ENCODE assay signal across 17 cellular contexts in the genomic region with DNA sequence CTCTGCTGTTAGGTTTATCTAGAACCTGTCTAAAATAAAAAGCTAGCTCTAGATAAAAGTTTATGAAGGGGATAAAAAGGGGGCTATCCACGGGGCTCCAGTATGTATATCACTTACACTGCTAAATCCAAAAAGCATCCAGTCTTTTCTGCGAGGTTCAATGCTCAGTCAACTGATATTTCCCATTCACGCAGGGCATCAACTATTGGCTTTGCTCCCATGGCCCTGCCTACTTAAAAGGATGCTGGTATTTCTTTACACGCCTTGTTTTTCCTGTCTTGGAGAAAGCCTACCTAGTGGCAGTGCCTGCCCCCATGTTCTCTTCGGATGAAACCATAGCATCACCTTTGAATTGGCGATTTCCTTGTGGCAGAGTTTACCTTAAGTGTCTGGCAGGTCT. TPM values are rescaled to one million over a fixed set of nuclear protein-coding genes. Genes with fewer than 3 reads are reported as not detected.
DNase-seq lines count a peak whose midpoint lies in the region; ATAC-seq and TF ChIP-seq lines count a peak whose summit lies in the region.
"Had no signal": no experiment of that assay in that cellular context is flagged by ENCODE, and none has a peak within 500 bp of the region (broad histone marks: within the 10 kb centered on the region; RNA-seq: fewer than 3 reads in every experiment).

No MANE protein-coding gene starts in this region.

- peak overlapping the region; percentile 88 for H3K27ac ChIP-seq in ACC112 (ENCODE audit: low read depth, low read length)
- H3K27ac ChIP-seq in HCT116 (ENCODE audit: low read depth, low read length) = peak overlapping the region; percentile 37; the same call in 1 of the 2 replicates
- H3K27ac ChIP-seq: suprapubic skin had no signal

- TF ChIP-seq RAD21 in HCT116 (IDR thresholded peaks at IDR 0.05; ENCODE audit: low read depth) = no peak

- H2AFZ ChIP-seq in ACC112 (ENCODE audit: low read length, unreplicated experiment) (no peak overlapping the region), HCT116 (ENCODE audit: low read depth, low read length, poor library complexity, severe bottlenecking) (no peak overlapping the region)

- TF ChIP-seq POLR2A in HCT116 (IDR thresholded peaks at IDR 0.05; ENCODE audit: borderline replicate concordance, extremely low read depth, insufficient read depth, insufficient read length) = no peak

- BruUV-seq in HCT116 (replicated peaks; lab: Mats Ljungman, UMichigan) = no TSS peak

- peaks cover 57% of the 10 kb centered on the region for H4K20me1 ChIP-seq in HCT116 (ENCODE audit: insufficient read depth)

- CTCF ChIA-PET in HCT116 (lab: Charles Lee) = no interaction called here

- peaks cover 100% of the 10 kb centered on the region for H3K79me2 ChIP-seq in ACC112 (ENCODE audit: control insufficient read depth, insufficient read depth, low read length, unreplicated experiment)
- peaks cover 100% of the 10 kb centered on the region for H3K79me2 ChIP-seq in HCT116 (ENCODE audit: insufficient read depth, low read length)

- ATAC-seq in HCT116 (no peak), GM21737 (IDR thresholded peaks at IDR 0.05; ENCODE audit: unreplicated experiment) (no peak)
- ATAC-seq in naive thymus-derived CD8-positive, alpha-beta T cell = no peak

- peaks cover 22% of the 10 kb centered on the region for H3K27me3 Mint-ChIP-seq in brain
- peaks cover 9% of the 10 kb centered on the region for H3K27me3 Mint-ChIP-seq in nephron (ENCODE audit: low read depth)
- H3K27me3 Mint-ChIP-seq in naive thymus-derived CD8-positive, alpha-beta T cell = peaks cover 19 to 47% (median 25%) of the 10 kb centered on the region in 5 donors
- peaks cover 28% of the 10 kb centered on the region for H3K27me3 Mint-ChIP-seq in mesothelial cell of epicardium (ENCODE audit: low read depth)

- POLR2A ChIA-PET in HCT116 (lab: Charles Lee) = interaction anchor here (2.4 kb wide), 1 partner anchor 11 kb away, joined by 9 read pairs; no protein-coding TSS in a partner anchor
- POLR2A ChIA-PET in naive thymus-derived CD8-positive, alpha-beta T cell (lab: Charles Lee) = no interaction called here

- peak overlapping the region; percentile 13 for H3K4me2 ChIP-seq in HCT116 (ENCODE audit: low read length)

- H3K9me3 Mint-ChIP-seq in brain = peaks cover 0 to 3% (median 0%) of the 10 kb centered on the region in 5 experiments
- no peaks in the 10 kb centered on the region for H3K9me3 Mint-ChIP-seq in nephron
- no peaks in the 10 kb centered on the region for H3K9me3 Mint-ChIP-seq in naive thymus-derived CD8-positive, alpha-beta T cell
- no peaks in the 10 kb centered on the region for H3K9me3 Mint-ChIP-seq in mesothelial cell of epicardium
- H3K9me3 Mint-ChIP-seq: activated CD4-positive, alpha-beta T cell treated with anti-CD3 and anti-CD28 coated beads, Interleukin-2, amount 10 ng/mL, durations not matched to agents 24 days and 14 days had no signal

- no peaks in the 10 kb centered on the region for H3K9me2 ChIP-seq in HCT116 (ENCODE audit: insufficient read depth)

- no peaks in the 10 kb centered on the region for H3K9me3 ChIP-seq in HCT116 (ENCODE audit: control insufficient read depth in 1 of 2, insufficient read depth in 1 of 2, low read depth in 1 of 2, low read length in 2 of 2)
- H3K9me3 ChIP-seq: HAP-1, suprapubic skin had no signal

- H3K36me3 Mint-ChIP-seq in brain (peaks cover 24% of the 10 kb centered on the region), nephron (ENCODE audit: low read depth) (peaks cover 21% of the 10 kb centered on the region), mesothelial cell of epicardium (peaks cover 1% of the 10 kb centered on the region)
- H3K36me3 Mint-ChIP-seq in naive thymus-derived CD8-positive, alpha-beta T cell = no peaks in the 10 kb centered on the region

- peaks cover 19% of the 10 kb centered on the region for H3K36me3 ChIP-seq in ACC112 (ENCODE audit: insufficient read depth, low read length)
- H3K36me3 ChIP-seq in HCT116 (ENCODE audit: control insufficient read depth in 1 of 2, insufficient read depth in 2 of 2, low read length in 2 of 2) = peaks cover 35 to 69% of the 10 kb centered on the region in 2 experiments
- H3K36me3 ChIP-seq: HAP-1, suprapubic skin had no signal

- RAD21 ChIA-PET in HCT116 (lab: Charles Lee; ENCODE audit: low non-redundant PET in 1 of 2, low total read pairs in 2 of 2, uncharacterized antibody in 2 of 2, unreplicated experiment in 2 of 2) = no interaction called here

- H3K4me1 Mint-ChIP-seq in brain (peaks cover 80% of the 10 kb centered on the region), nephron (peaks cover 94% of the 10 kb centered on the region), mesothelial cell of epicardium (peaks cover 43% of the 10 kb centered on the region)
- peaks cover 6 to 43% (median 31%) of the 10 kb centered on the region in 4 donors for H3K4me1 Mint-ChIP-seq in naive thymus-derived CD8-positive, alpha-beta T cell

- H3K4me1 ChIP-seq in ACC112 (ENCODE audit: control insufficient read depth, insufficient read depth, low read length, unreplicated experiment) (peaks cover 74% of the 10 kb centered on the region), HCT116 (ENCODE audit: control insufficient read depth in 1 of 2, insufficient read depth in 2 of 2, low read length in 2 of 2) (peaks cover 59 to 61% of the 10 kb centered on the region in 2 experiments)
- H3K4me1 ChIP-seq: HAP-1 had no signal

- intact Hi-C loops in HCT116 (cut with micrococcal nuclease) = no loop called here

- no peak overlapping the region for H3K9ac ChIP-seq in HCT116 (ENCODE audit: low read length)

- H3K27ac Mint-ChIP-seq in brain (peak overlapping the region in 3 of 5 experiments; percentile 35 to 83 (median 74)), nephron (peak overlapping the region; percentile 50 to 85 (median 72)), mesothelial cell of epicardium (no peak overlapping the region)
- H3K27ac Mint-ChIP-seq in naive thymus-derived CD8-positive, alpha-beta T cell = peak overlapping the region in 2 of 10 donors; percentile 33 to 43
- H3K27ac Mint-ChIP-seq: activated CD4-positive, alpha-beta T cell treated with anti-CD3 and anti-CD28 coated beads, Interleukin-2, amount 10 ng/mL, durations not matched to agents 24 days and 14 days had no signal

- DNase-seq in HCT116 (ENCODE audit: low read depth, low spot score) (no peak), T-helper 9 cell (no peak), mesothelial cell of epicardium (ENCODE audit: low spot score in 2 of 2, unreplicated experiment in 2 of 2) (no peak)
- no peak for DNase-seq in naive thymus-derived CD8-positive, alpha-beta T cell
- DNase-seq: activated CD8-positive, alpha-beta memory T cell treated with anti-CD3 and anti-CD28 coated beads, Interleukin-2, amount 50 U/mL, for 48 hours; effector CD8-positive, alpha-beta T cell; GF-D8; OCI-M1; retina; stimulated activated CD4-positive, alpha-beta T cell treated with anti-CD3 and anti-CD28 coated beads, Interleukin-4, amount 100 ng/mL, for 1 hour had no signal

- H3K27me3 ChIP-seq in ACC112 (ENCODE audit: insufficient read depth, low read length) = no peaks in the 10 kb centered on the region
- H3K27me3 ChIP-seq in HCT116 (ENCODE audit: insufficient read depth, low read length) = no peaks in the 10 kb centered on the region

- H3K4me3 ChIP-seq in ACC112 (ENCODE audit: low read depth, low read length) (peak overlapping the region; percentile 32), HCT116 (replicated peaks in 1 of 2; ENCODE audit: low read depth in 1 of 2, low read length in 2 of 2) (no peak overlapping the region)
- H3K4me3 ChIP-seq: HAP-1, suprapubic skin had no signal

- H3K4me3 Mint-ChIP-seq in brain (peak overlapping the region in 3 of 5 experiments; percentile 18 to 55 (median 36)), nephron (peak overlapping the region in 1 of 3 experiments; percentile 2), mesothelial cell of epicardium (no peak overlapping the region)
- H3K4me3 Mint-ChIP-seq in naive thymus-derived CD8-positive, alpha-beta T cell = no peak overlapping the region
- H3K4me3 Mint-ChIP-seq: activated CD4-positive, alpha-beta T cell treated with anti-CD3 and anti-CD28 coated beads, Interleukin-2, amount 10 ng/mL, durations not matched to agents 24 days and 14 days had no signal

- TF ChIP-seq CTCF in HCT116 (IDR thresholded peaks at IDR 0.05 in 2 of 3, conservative IDR thresholded peaks at IDR 0.05 in 1 of 3; ENCODE audit: borderline replicate concordance in 1 of 3, insufficient read depth in 1 of 3, low read depth in 2 of 3, low read length in 2 of 3) = no peak
- TF ChIP-seq CTCF in brain (conservative IDR thresholded peaks at IDR 0.05) = no peak
- no peak for TF ChIP-seq CTCF in nephron (IDR thresholded peaks at IDR 0.05; ENCODE audit: unreplicated experiment in 3 of 3)
- no peak for TF ChIP-seq CTCF in mesothelial cell of epicardium (IDR thresholded peaks at IDR 0.05; ENCODE audit: unreplicated experiment)

TF ChIP-seq in HCT116, 20 proteins besides CTCF, POLR2A, EP300 and RAD21:
- TF ChIP-seq ELF1 (IDR thresholded peaks at IDR 0.05; ENCODE audit: borderline replicate concordance, low read depth) = no peak
- peak; percentile 33; the same call in 1 of the 2 replicates for TF ChIP-seq POLR2AphosphoS5 (IDR thresholded peaks at IDR 0.05; ENCODE audit: low read depth, low read length)
- no peak for TF ChIP-seq CEBPB (IDR thresholded peaks at IDR 0.05; ENCODE audit: low read depth)
- TF ChIP-seq YY1 (IDR thresholded peaks at IDR 0.05; ENCODE audit: extremely low read depth, insufficient replicate concordance, low read depth, low read length) = no peak
- TF ChIP-seq EZH2phosphoT487 (IDR thresholded peaks at IDR 0.05; ENCODE audit: borderline replicate concordance) = no peak
- no peak for TF ChIP-seq ZNF274 (IDR thresholded peaks at IDR 0.05; ENCODE audit: low read depth, low read length)

RNA-seq across cellular contexts. Expression of a gene that starts 8.1 kb away (rescaled TPM):
- 112 TPM for total RNA-seq in HCT116 (2021; ENCODE audit: unreplicated experiment)
- 67.3 and 75.5 TPM in 2 replicates for polyA plus RNA-seq in HCT116 (2012)
- polyA plus RNA-seq in brain (ENCODE audit: insufficient read depth, low read depth, low replicate concordance) = 5.3 TPM
- not detected for total RNA-seq in naive thymus-derived CD8-positive, alpha-beta T cell
- polyA plus RNA-seq in naive thymus-derived CD8-positive, alpha-beta T cell = not detected
- 21.3 to 21.5 TPM (median 21.4 TPM) in 3 replicates for total RNA-seq in mesothelial cell of epicardium

Comparison
In these comparisons a context has a peak if more than half of its experiments do, and no peak if none do; other contexts are left out.
1. H3K4me3 Mint-ChIP-seq: peak in brain (3 of 5); none in naive thymus-derived CD8-positive, alpha-beta T cell (0 of 10) and mesothelial cell of epicardium (single experiment).
2. RNA of a gene that starts 8.1 kb away (total RNA-seq): 112 TPM in HCT116 (single experiment) and 21.3 to 21.5 TPM in mesothelial cell of epicardium; not detected in naive thymus-derived CD8-positive, alpha-beta T cell; every median in the first group is over 10 times any median in the second.